In genomic region chr17:18181358-18181757, GRCh38 we compare ENCODE assay signal across 1 cellular context.
TF ChIP-seq lines count a peak whose summit lies in the region.

No MANE protein-coding gene starts in this region.

TF ChIP-seq in SK-N-SH, 30 proteins besides CTCF, POLR2A, EP300 and RAD21 (continued from another document):
- no peak for TF ChIP-seq RCOR1 (IDR thresholded peaks at IDR 0.05; ENCODE audit: low read length)
- TF ChIP-seq RXRA (IDR thresholded peaks at IDR 0.05; ENCODE audit: borderline replicate concordance, low read depth), result no peak
- TF ChIP-seq FOXJ3 (CRISPR knock-in tag; IDR thresholded peaks at IDR 0.05), result no peak
- TF ChIP-seq POLR2AphosphoS5 (IDR thresholded peaks at IDR 0.05; ENCODE audit: low read depth, low read length), result no peak
- TF ChIP-seq, protein P1, sequence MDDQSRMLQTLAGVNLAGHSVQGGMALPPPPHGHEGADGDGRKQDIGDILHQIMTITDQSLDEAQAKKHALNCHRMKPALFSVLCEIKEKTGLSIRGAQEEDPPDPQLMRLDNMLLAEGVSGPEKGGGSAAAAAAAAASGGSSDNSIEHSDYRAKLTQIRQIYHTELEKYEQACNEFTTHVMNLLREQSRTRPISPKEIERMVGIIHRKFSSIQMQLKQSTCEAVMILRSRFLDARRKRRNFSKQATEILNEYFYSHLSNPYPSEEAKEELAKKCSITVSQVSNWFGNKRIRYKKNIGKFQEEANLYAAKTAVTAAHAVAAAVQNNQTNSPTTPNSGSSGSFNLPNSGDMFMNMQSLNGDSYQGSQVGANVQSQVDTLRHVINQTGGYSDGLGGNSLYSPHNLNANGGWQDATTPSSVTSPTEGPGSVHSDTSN (IDR thresholded peaks at IDR 0.05), result no peak
- no peak for TF ChIP-seq MXI1 (IDR thresholded peaks at IDR 0.05; ENCODE audit: low read depth, low read length)
- no peak for TF ChIP-seq RFX5 (IDR thresholded peaks at IDR 0.05; ENCODE audit: low read length)
- TF ChIP-seq ELF1 (IDR thresholded peaks at IDR 0.05), result no peak
